8 cellular contexts compared by ENCODE assay signal in the genomic region with DNA sequence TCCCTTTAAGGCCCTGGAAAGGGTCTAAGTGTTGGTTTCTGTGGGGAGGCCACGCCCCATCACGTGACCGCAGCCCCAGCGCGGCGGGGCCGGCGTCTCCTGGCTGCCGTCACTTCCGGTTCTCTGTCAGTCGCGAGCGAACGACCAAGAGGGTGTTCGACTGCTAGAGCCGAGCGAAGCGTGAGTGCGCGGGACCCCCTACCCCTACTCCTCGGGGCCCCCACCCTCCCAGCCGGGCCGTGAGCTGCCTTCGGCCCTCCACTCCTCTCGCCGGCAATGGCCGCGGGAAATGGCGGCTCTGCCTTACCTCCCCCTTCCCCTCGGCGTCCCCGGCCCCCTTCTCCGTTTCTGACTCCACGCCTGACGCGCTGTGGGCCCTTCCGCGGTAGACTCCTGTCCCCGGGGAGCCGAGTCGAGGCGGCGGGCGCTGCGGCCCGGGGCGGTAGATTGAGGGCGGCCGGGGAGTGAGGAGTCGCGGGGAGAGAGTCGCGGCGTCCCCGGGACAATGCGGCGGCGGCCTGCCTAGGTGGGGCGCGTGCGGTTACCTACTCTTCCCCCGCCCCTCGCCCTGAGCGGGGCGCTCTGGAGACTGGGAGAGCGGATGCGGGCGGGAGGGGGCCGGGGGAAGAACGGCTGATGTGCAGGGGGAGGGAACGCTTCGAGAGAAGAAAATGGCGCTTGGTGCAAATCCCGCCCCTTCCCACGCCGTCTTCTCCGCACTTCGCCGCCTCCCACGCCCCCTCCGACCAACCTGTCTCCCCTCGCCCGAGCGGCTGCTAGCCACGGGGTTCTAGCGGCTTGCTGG. TPM values are rescaled to one million over a fixed set of nuclear protein-coding genes. Genes with fewer than 3 reads are reported as not detected.
DNase-seq lines count a peak whose midpoint lies in the region; ATAC-seq and TF ChIP-seq lines count a peak whose summit lies in the region.

A gene (plus strand): TSS at position 112 of the 805 bp plus-strand sequence. CDS start 2,956 bp downstream, outside the sequence.

- H3K36me3 Mint-ChIP-seq in nephron progenitor cell (ENCODE audit: low read depth): peaks cover 16% of the 10 kb centered on the region

- H3F3A ChIP-seq in Loucy (ENCODE audit: low read depth): peaks cover 6% of the 10 kb centered on the region

- peak; percentile 93 for ATAC-seq in stimulated activated naive CD8-positive, alpha-beta T cell treated with anti-CD3 and anti-CD28 coated beads, Interleukin-15, amount 100 ng/mL, for 72 hours

- peaks cover 3% of the 10 kb centered on the region for H3K9me3 Mint-ChIP-seq in nephron progenitor cell
- no peaks in the 10 kb centered on the region for H3K9me3 Mint-ChIP-seq in stimulated activated naive CD8-positive, alpha-beta T cell treated with anti-CD3 and anti-CD28 coated beads, Interleukin-15, amount 100 ng/mL, for 72 hours

- H3K27me3 Mint-ChIP-seq in nephron progenitor cell (ENCODE audit: low read depth, poor library complexity): no peaks in the 10 kb centered on the region
- peaks cover 9% of the 10 kb centered on the region for H3K27me3 Mint-ChIP-seq in stimulated activated naive CD8-positive, alpha-beta T cell treated with anti-CD3 and anti-CD28 coated beads, Interleukin-15, amount 100 ng/mL, for 72 hours

- DNase-seq in ELF-1 (ENCODE audit: low read depth, low spot score): peak; percentile 97
- peak; percentile 93 for DNase-seq in H7
- peak; percentile 92 for DNase-seq in activated T-helper 9 cell treated with anti-CD3 and anti-CD28 coated beads, Interleukin-2, amount 50 U/mL, for 16 hours (ENCODE audit: low read depth)
- DNase-seq in fibroblast of the aortic adventitia (ENCODE audit: low read depth): peak; percentile 89
- DNase-seq in nephron progenitor cell: peak; percentile 95
- DNase-seq in stimulated activated naive CD8-positive, alpha-beta T cell treated with anti-CD3 and anti-CD28 coated beads, Interleukin-15, amount 100 ng/mL, for 72 hours: peak; percentile 88 to 92

- H3K36me3 ChIP-seq in H7 (replicated peaks; ENCODE audit: control insufficient read depth, insufficient read depth, low read length) (peaks cover 2% of the 10 kb centered on the region; the same call in 1 of the 2 replicates), Loucy (ENCODE audit: insufficient read depth, low read length) (peaks cover 10% of the 10 kb centered on the region; the same call in 1 of the 2 replicates)

- H3K27me3 ChIP-seq in H7 (ENCODE audit: control insufficient read depth, insufficient read depth, low read length): no peaks in the 10 kb centered on the region
- no peaks in the 10 kb centered on the region for H3K27me3 ChIP-seq in Loucy (ENCODE audit: insufficient read depth, low read length, poor library complexity, severe bottlenecking)

- H3K4me3 ChIP-seq in H7 (ENCODE audit: insufficient read depth, low read depth, low read length) (peak within 1 kb of the TSS; percentile 57), Loucy (ENCODE audit: low read length, poor library complexity, severe bottlenecking) (peak within 1 kb of the TSS; percentile 85), fibroblast of the aortic adventitia (ENCODE audit: low read depth, low read length) (peak within 1 kb of the TSS; percentile 93)

- no peak for TF ChIP-seq CTCF in Loucy (conservative IDR thresholded peaks at IDR 0.05; ENCODE audit: low read length)
- no peak for TF ChIP-seq CTCF in fibroblast of the aortic adventitia (IDR thresholded peaks at IDR 0.05; ENCODE audit: insufficient read depth, low read length)
- no peak for TF ChIP-seq CTCF in nephron progenitor cell (IDR thresholded peaks at IDR 0.05)

- peak within 1 kb of the TSS; percentile 72; the same call in 1 of the 2 replicates for H2AFZ ChIP-seq in Loucy (ENCODE audit: low read length)

- H3K4me1 ChIP-seq in Loucy (ENCODE audit: insufficient read depth, low read length, poor library complexity, severe bottlenecking): peaks cover 39% of the 10 kb centered on the region

- peak; percentile 68 for TF ChIP-seq POLR2A in Raji (IDR thresholded peaks at IDR 0.05; ENCODE audit: insufficient read depth, low read depth, low read length)

- H4K20me1 ChIP-seq in Loucy (ENCODE audit: insufficient read depth, low read length, poor library complexity, severe bottlenecking): peaks cover 49% of the 10 kb centered on the region

- H3K79me2 ChIP-seq in Loucy (ENCODE audit: insufficient read depth, low read length): peaks cover 51% of the 10 kb centered on the region

- peak within 1 kb of the TSS; percentile 97 for H3K4me2 ChIP-seq in Loucy (ENCODE audit: low read depth, low read length, poor library complexity, severe bottlenecking)

- peak within 1 kb of the TSS; percentile 98 for H3K27ac Mint-ChIP-seq in nephron progenitor cell
- peak within 1 kb of the TSS; percentile 97 to 98 for H3K27ac Mint-ChIP-seq in stimulated activated naive CD8-positive, alpha-beta T cell treated with anti-CD3 and anti-CD28 coated beads, Interleukin-15, amount 100 ng/mL, for 72 hours

- H3K9me2 ChIP-seq in Loucy (replicated peaks; ENCODE audit: low read depth, low read length): no peaks in the 10 kb centered on the region

- no peaks in the 10 kb centered on the region for H3K9me3 ChIP-seq in Loucy (ENCODE audit: insufficient read depth, low read depth, low read length)

- H3K9ac ChIP-seq in Loucy (ENCODE audit: low read depth, low read length, poor library complexity, severe bottlenecking): peak within 1 kb of the TSS; percentile 96

- peak within 1 kb of the TSS; percentile 98 for H3K4me3 Mint-ChIP-seq in nephron progenitor cell
- H3K4me3 Mint-ChIP-seq in stimulated activated naive CD8-positive, alpha-beta T cell treated with anti-CD3 and anti-CD28 coated beads, Interleukin-15, amount 100 ng/mL, for 72 hours: peak within 1 kb of the TSS; percentile 90 to 96

- peaks cover 63% of the 10 kb centered on the region for H3K4me1 Mint-ChIP-seq in nephron progenitor cell
- H3K4me1 Mint-ChIP-seq in stimulated activated naive CD8-positive, alpha-beta T cell treated with anti-CD3 and anti-CD28 coated beads, Interleukin-15, amount 100 ng/mL, for 72 hours: peaks cover 59% of the 10 kb centered on the region

RNA-seq across cellular contexts. Expression of the gene that starts here (rescaled TPM):
- 138 and 154 TPM in 2 replicates for total RNA-seq in H7 (2014; rRNA removed; shearing (Covaris generic))
- total RNA-seq in fibroblast of the aortic adventitia (ENCODE audit: low replicate concordance): 313 and 807 TPM in 2 replicates

Comparison
In these comparisons a context has a peak if more than half of its experiments do, and no peak if none do; other contexts are left out.
1. Peak in every context shown above with its lines: DNase-seq, ATAC-seq and H3K4me3 ChIP-seq.